In the genomic region with DNA sequence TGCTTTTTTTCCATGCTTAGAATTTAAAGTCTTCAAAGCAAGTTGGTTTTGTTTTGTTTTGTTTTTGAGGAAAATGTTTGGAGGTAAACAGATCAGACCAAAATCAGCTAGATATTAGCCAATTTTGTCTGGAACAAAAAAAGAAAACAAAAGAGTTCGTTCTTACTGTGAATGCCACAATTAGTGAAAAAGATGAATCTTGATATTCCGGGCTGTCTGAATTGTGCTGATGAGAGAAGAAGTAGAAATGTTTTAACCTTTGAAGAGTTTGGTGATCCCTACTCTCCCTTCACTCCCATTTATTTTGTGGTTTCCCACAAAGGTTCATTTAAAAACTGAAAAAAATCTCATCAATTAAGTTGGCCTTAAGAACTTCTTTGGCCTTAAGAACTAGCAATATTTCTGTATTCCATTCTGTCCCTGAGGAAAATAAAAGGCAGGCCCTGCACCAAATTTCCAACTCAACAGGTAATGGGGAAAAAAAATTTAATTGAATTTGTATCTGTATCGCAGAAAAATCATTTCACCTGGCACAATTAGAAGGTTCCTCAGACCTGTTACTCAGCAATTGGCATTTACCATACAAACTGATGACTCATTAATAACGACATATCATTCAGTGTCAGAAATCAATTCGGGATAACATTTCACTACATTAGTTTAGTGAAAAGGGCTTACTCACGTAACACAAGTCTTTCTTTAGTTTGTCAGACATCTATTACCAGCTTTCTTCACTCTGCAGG, we compare ENCODE assay signal across 8 cellular contexts. TPM values are rescaled to one million over a fixed set of nuclear protein-coding genes. Genes with fewer than 3 reads are reported as not detected.
A peak's percentile ranks its signal among the peaks of the same experiment; 100 is the strongest.
DNase-seq lines count a peak whose midpoint lies in the region; ATAC-seq, FAIRE-seq and TF ChIP-seq lines count a peak whose summit lies in the region.

No MANE protein-coding gene starts in this region.

- H3K9ac ChIP-seq in GM12878 (ENCODE audit: control insufficient read depth, insufficient read depth, low read length) (peak overlapping the region; percentile 35; the same call in 1 of the 2 replicates), mesendoderm (ENCODE audit: low read length) (no peak overlapping the region)

- H2BK120ac ChIP-seq in mesendoderm (ENCODE audit: low read depth, low read length) = no peak overlapping the region

- H3K27ac Mint-ChIP-seq in CD4-positive, alpha-beta memory T cell = peak overlapping the region; percentile 96 to 99 (median 97)

- no peaks in the 10 kb centered on the region for H4K20me1 ChIP-seq in GM12878 (ENCODE audit: control insufficient read depth, insufficient read depth)

- no peak for TF ChIP-seq POLR2A in GM12878 (IDR thresholded peaks at IDR 0.05; ENCODE audit: low read depth, low read length)

- no peak overlapping the region for H3K4ac ChIP-seq in mesendoderm (ENCODE audit: low read depth, low read length)

- SMC1A ChIA-PET in GM12878 (lab: Charles Lee; ENCODE audit: uncharacterized antibody, unreplicated experiment) = interaction anchor here (0.6 to 4.7 kb wide), 12 partner anchors 14 to 136 kb away, joined by 3 to 33 read pairs (median 6); partner anchors contain the start of genes CAPS2 and GLIPR1

- DNase-seq in CD4-positive, alpha-beta memory T cell = no peak
- DNase-seq in GM12878 (ENCODE audit: low read depth, low spot score) = no peak
- DNase-seq in mesendoderm = no peak
- DNase-seq in aorta = no peak
- no peak for DNase-seq in kidney glomerular epithelial cell (lab: John Stamatoyannopoulos, UW)
- DNase-seq in midbrain (lab: John Stamatoyannopoulos, UW) = no peak

- no peaks in the 10 kb centered on the region for H3K9me3 Mint-ChIP-seq in CD4-positive, alpha-beta memory T cell

- peak overlapping the region; percentile 100 for H2AFZ ChIP-seq in GM12878 (ENCODE audit: control insufficient read depth, low read depth, low read length)

- H3K27me3 ChIP-seq in CD4-positive, alpha-beta memory T cell (ENCODE audit: insufficient read depth, low read length) = no peaks in the 10 kb centered on the region
- H3K27me3 ChIP-seq in GM12878 (replicated peaks in 1 of 2; ENCODE audit: control insufficient read depth in 2 of 2, insufficient read depth in 2 of 2, low read length in 1 of 2) (no peaks in the 10 kb centered on the region), mesendoderm (ENCODE audit: insufficient read depth, low read length, poor library complexity) (no peaks in the 10 kb centered on the region), aorta (ENCODE audit: control insufficient read depth in 1 of 2, insufficient read depth in 2 of 2, low read length in 1 of 2) (no peaks in the 10 kb centered on the region)

- H3K36me3 Mint-ChIP-seq in CD4-positive, alpha-beta memory T cell = peaks cover 0 to 4% of the 10 kb centered on the region in 2 donors

- TF ChIP-seq RAD21 in GM12878 (IDR thresholded peaks at IDR 0.05; ENCODE audit: insufficient read depth, low read depth, low read length) = no peak

- TF ChIP-seq EP300 in GM12878 (IDR thresholded peaks at IDR 0.05; ENCODE audit: borderline replicate concordance in 1 of 2, control insufficient read depth in 1 of 2, low read depth in 2 of 2, low read length in 2 of 2) = no peak

- no peaks in the 10 kb centered on the region; the same call in 1 of the 2 replicates for H3K79me2 ChIP-seq in GM12878 (ENCODE audit: control insufficient read depth, insufficient read depth, low read length)
- H3K79me2 ChIP-seq in mesendoderm (ENCODE audit: control insufficient read depth, insufficient read depth, low read length) = no peaks in the 10 kb centered on the region

- H3K4me3 ChIP-seq in CD4-positive, alpha-beta memory T cell (ENCODE audit: low read length in 2 of 2) = peak overlapping the region in 1 of 2 donors; percentile 69
- H3K4me3 ChIP-seq in GM12878 = peak overlapping the region; percentile 51
- H3K4me3 ChIP-seq in mesendoderm (ENCODE audit: low read length) = no peak overlapping the region
- peak overlapping the region; percentile 62 to 64 for H3K4me3 ChIP-seq in aorta (ENCODE audit: low read length in 2 of 2)

- no peaks in the 10 kb centered on the region for H3K27me3 Mint-ChIP-seq in CD4-positive, alpha-beta memory T cell

- in situ Hi-C loops in GM12878 (cut with MboI) = no loop called here

- BruUV-seq in GM12878 (replicated peaks; lab: Mats Ljungman, UMichigan) = TSS peak; percentile 82

- H3K4me1 ChIP-seq in CD4-positive, alpha-beta memory T cell (ENCODE audit: insufficient read depth, low read length) = peaks cover 49% of the 10 kb centered on the region
- H3K4me1 ChIP-seq in GM12878 (ENCODE audit: control insufficient read depth, insufficient read depth, low read length) (peaks cover 7% of the 10 kb centered on the region), mesendoderm (ENCODE audit: control insufficient read depth, low read depth, low read length) (no peaks in the 10 kb centered on the region), aorta (ENCODE audit: control insufficient read depth in 1 of 2, insufficient read depth in 2 of 2, low read length in 2 of 2) (no peaks in the 10 kb centered on the region)

- RAD21 ChIA-PET in GM12878 (lab: Charles Lee; ENCODE audit: unreplicated experiment) = interaction anchor here (1.0 to 4.4 kb wide), 8 partner anchors 38 to 957 kb away, joined by 3 to 56 read pairs (median 10); partner anchors contain the start of genes CAPS2, GLIPR1 and GLIPR1L1

- FAIRE-seq in GM12878 (lab: Jason Lieb, UNC) = no peak

- intact Hi-C loops in CD4-positive, alpha-beta memory T cell (cut with micrococcal nuclease) = loop anchor here (1.0 to 5.0 kb wide), 7 partner anchors 47 to 1168 kb away; partner anchors contain the start of genes ATXN7L3B, GLIPR1, GLIPR1L1 and NAP1L1
- intact Hi-C loops in GM12878 (cut with micrococcal nuclease; ENCODE audit: unreplicated experiment) (loop anchor here (1.0 kb wide), 1 partner anchor 56 kb away; the partner anchor contains the start of gene GLIPR1L1), aorta (cut with DNase I) (loop anchor here (2.0 to 10.0 kb wide), 3 partner anchors 56 to 90 kb away; partner anchors contain the start of genes GLIPR1L1 (in 2 of the 2), CAPS2 (in 1 of the 2) and GLIPR1 (in 1 of the 2))

- POLR2A ChIA-PET in CD4-positive, alpha-beta memory T cell (lab: Charles Lee; ENCODE audit: partially characterized antibody) = interaction anchor here (0.8 to 4.4 kb wide), 11 partner anchors 9 to 694 kb away, joined by 3 to 106 read pairs (median 6); partner anchors contain the start of genes GLIPR1, KRR1, NAP1L1 and PHLDA1
- POLR2A ChIA-PET in GM12878 (lab: Charles Lee) = interaction anchor here (1.0 to 2.5 kb wide), 4 partner anchors 42 to 93 kb away, joined by 3 to 6 read pairs (median 5); partner anchors contain the start of gene GLIPR1

- no peak overlapping the region for H2BK5ac ChIP-seq in mesendoderm (ENCODE audit: low read length)

- H3K9me3 ChIP-seq in CD4-positive, alpha-beta memory T cell (ENCODE audit: control insufficient read depth in 1 of 2, low read length in 2 of 2) = no peaks in the 10 kb centered on the region
- H3K9me3 ChIP-seq in GM12878 (replicated peaks; ENCODE audit: control insufficient read depth, insufficient read depth, low read length) (no peaks in the 10 kb centered on the region; the same call in 2 of the 3 replicates), aorta (ENCODE audit: control insufficient read depth, low read length) (no peaks in the 10 kb centered on the region)

- ATAC-seq in HG02759 (IDR thresholded peaks at IDR 0.05; ENCODE audit: unreplicated experiment) (peak; percentile 5), GM12878 (no peak), aorta (ENCODE audit: low FRiP score) (no peak), GM21576 (IDR thresholded peaks at IDR 0.05; ENCODE audit: unreplicated experiment) (no peak)

- no peak for TF ChIP-seq CTCF in GM12878 (IDR thresholded peaks at IDR 0.05 in 2 of 3, conservative IDR thresholded peaks at IDR 0.05 in 1 of 3; ENCODE audit: control insufficient read depth in 2 of 3, extremely low read depth in 1 of 3, insufficient read depth in 1 of 3, low read depth in 3 of 3, low read length in 3 of 3)

- no peaks in the 10 kb centered on the region for H3K36me3 ChIP-seq in CD4-positive, alpha-beta memory T cell (ENCODE audit: insufficient read depth, low read length)
- H3K36me3 ChIP-seq in GM12878 (ENCODE audit: control insufficient read depth in 2 of 2, insufficient read depth in 2 of 2, low read length in 1 of 2) = no peaks in the 10 kb centered on the region
- no peaks in the 10 kb centered on the region for H3K36me3 ChIP-seq in mesendoderm (ENCODE audit: control insufficient read depth, insufficient read depth, low read length)
- H3K36me3 ChIP-seq in aorta (ENCODE audit: control insufficient read depth in 1 of 2, insufficient read depth in 2 of 2, low read length in 1 of 2) = no peaks in the 10 kb centered on the region

- no peak overlapping the region for H4K8ac ChIP-seq in mesendoderm (ENCODE audit: low read depth, low read length)

- H2BK15ac ChIP-seq in mesendoderm (replicated peaks; ENCODE audit: low read depth) = peak overlapping the region; percentile 57

- CTCF ChIA-PET in CD4-positive, alpha-beta memory T cell (lab: Charles Lee; ENCODE audit: partially characterized antibody) = interaction anchor here (1.0 to 4.9 kb wide), 15 partner anchors 9 to 117 kb away, joined by 3 to 87 read pairs (median 11); partner anchors contain the start of genes GLIPR1 and GLIPR1L1
- CTCF ChIA-PET in GM12878 (lab: Yijun Ruan, JAX) = interaction anchor here (0.8 to 5.5 kb wide), 14 partner anchors 10 to 121 kb away, joined by 4 to 58 read pairs (median 6); partner anchors contain the start of genes CAPS2, GLIPR1, GLIPR1L1 and KRR1

- peak overlapping the region; percentile 90 to 97 (median 93) for H3K4me3 Mint-ChIP-seq in CD4-positive, alpha-beta memory T cell

- no peak overlapping the region for H4K5ac ChIP-seq in mesendoderm (ENCODE audit: low read length)

- H3K23ac ChIP-seq in mesendoderm (ENCODE audit: low read length) = no peak overlapping the region

- H3K4me1 Mint-ChIP-seq in CD4-positive, alpha-beta memory T cell = peaks cover 33 to 64% (median 45%) of the 10 kb centered on the region in 4 donors

- no peaks in the 10 kb centered on the region for H3K79me1 ChIP-seq in mesendoderm (ENCODE audit: low read length)

- no peak overlapping the region for H3K18ac ChIP-seq in mesendoderm (ENCODE audit: low read length)

- 13% methylated on average over 6 of the region's 6 CpGs for WGBS in GM12878 (ENCODE audit: insufficient coverage, insufficient replicate concordance, low lambda C conversion rate, missing lambda C conversion rate)
- no CpG with 5 or more reads among the region's 6 CpGs for WGBS in mesendoderm (ENCODE audit: extremely low coverage, insufficient coverage, low lambda C conversion rate)
- 12 to 14% methylated on average over 6 of the region's 6 CpGs for WGBS in aorta, 2 donors

- no peak overlapping the region for H3K56ac ChIP-seq in mesendoderm (ENCODE audit: low read length)

- no peak overlapping the region for H2AK5ac ChIP-seq in mesendoderm (ENCODE audit: low read length)

- H3K4me2 ChIP-seq in GM12878 (ENCODE audit: control insufficient read depth, insufficient read depth) (peak overlapping the region; percentile 85), mesendoderm (ENCODE audit: low read length) (no peak overlapping the region)

- peak overlapping the region; percentile 74 for H3K27ac ChIP-seq in CD4-positive, alpha-beta memory T cell (ENCODE audit: low read depth, low read length)
- H3K27ac ChIP-seq in GM12878 (ENCODE audit: control insufficient read depth, insufficient read depth) (peak overlapping the region; percentile 91), mesendoderm (ENCODE audit: low read depth, low read length) (no peak overlapping the region), aorta (ENCODE audit: low read depth in 1 of 2, low read length in 2 of 2) (peak overlapping the region in 1 of 2 donors; percentile 57)

RNA-seq across cellular contexts. Expression of gene GLIPR1L2, which starts 0.6 kb away (rescaled TPM):
- total RNA-seq in CD4-positive, alpha-beta memory T cell = under 1 TPM; 0.47 to 0.55 TPM
- 1 to 10 TPM; 1.7 to 2.5 TPM for polyA plus RNA-seq in CD4-positive, alpha-beta memory T cell
- total RNA-seq in GM12878 (2013; cell fraction: nucleolus; rRNA removed) = 0.49 and 0.56 TPM in 2 replicates
- 0.06 and 0.38 TPM in 2 replicates for total RNA-seq in GM12878 (2014; rRNA removed)
- total RNA-seq in GM12878 (2014; rRNA removed; fragmentation: Illumina TruSeq; extraction: Trizol) = 0.09 and 0.18 TPM in 2 replicates
- not detected in 2 replicates for total RNA-seq in GM12878 (2021)
- polyA plus RNA-seq in GM12878 (2011; ENCODE audit: low read depth) = 0.12 TPM
- 0.15 and 0.24 TPM in 2 replicates for polyA plus RNA-seq in GM12878 (2011; rRNA removed)
- 0.07 and 0.12 TPM in 2 replicates for polyA plus RNA-seq in GM12878 (2011; cell fraction: cytosol; rRNA removed)
- 0.09 TPM in 1 of 2 replicates, not detected in the other for polyA plus RNA-seq in GM12878 (2011; cell fraction: nucleus; rRNA removed)
- 0.27 and 0.28 TPM in 2 replicates for polyA plus RNA-seq in GM12878 (2012)
- polyA plus RNA-seq in GM12878 (2014; fragmentation: Illumina TruSeq; extraction: Trizol) = 0.18 TPM in 1 of 2 replicates, not detected in the other
- polyA plus RNA-seq in GM12878 (2014; fragmentation: Nextera tagmentation; extraction: Ambion mirVana) = under 1 TPM in 1 of 2 experiments, not detected in 1; 0.04 TPM
- 0.06 TPM in 1 of 2 replicates, not detected in the other for polyA plus RNA-seq in GM12878 (2014; rRNA removed)
- under 1 TPM in 1 of 2 experiments, not detected in 1; 0.39 TPM for polyA plus RNA-seq in GM12878 (2016; fragmentation: Nextera tagmentation; extraction: Ambion mirVana)
- not detected in 2 replicates for polyA minus RNA-seq in GM12878 (2011; rRNA and poly(A)+ RNA removed)
- polyA minus RNA-seq in GM12878 (2011; cell fraction: cytosol; rRNA and poly(A)+ RNA removed) = not detected in 2 replicates
- 0.12 and 0.29 TPM in 2 replicates for polyA minus RNA-seq in GM12878 (2011; cell fraction: nucleus; rRNA and poly(A)+ RNA removed)
- 0.14 TPM for polyA plus RNA-seq in mesendoderm (2013, experiment 1 of 2)
- polyA plus RNA-seq in mesendoderm (2013, experiment 2 of 2) = 0.14 TPM
- total RNA-seq in aorta = 1 to 10 TPM in 1 of 2 donors, under 1 TPM in 1; 0.94 to 1.9 TPM
- polyA plus RNA-seq in aorta = 1 to 10 TPM in 1 of 2 donors, under 1 TPM in 1; 0.67 to 1.1 TPM

RNA-seq across cellular contexts. Expression of gene GLIPR1L1, which starts 55.9 kb away (rescaled TPM):
- total RNA-seq in CD4-positive, alpha-beta memory T cell = not detected
- polyA plus RNA-seq in CD4-positive, alpha-beta memory T cell = not detected
- not detected in 2 replicates for total RNA-seq in GM12878 (2013; cell fraction: nucleolus; rRNA removed)
- not detected in 2 replicates for total RNA-seq in GM12878 (2014; rRNA removed)
- not detected in 2 replicates for total RNA-seq in GM12878 (2014; rRNA removed; fragmentation: Illumina TruSeq; extraction: Trizol)
- not detected in 2 replicates for total RNA-seq in GM12878 (2021)
- not detected for polyA plus RNA-seq in GM12878 (2011; ENCODE audit: low read depth)
- not detected in 2 replicates for polyA plus RNA-seq in GM12878 (2011; rRNA removed)
- polyA plus RNA-seq in GM12878 (2011; cell fraction: cytosol; rRNA removed) = not detected in 2 replicates
- polyA plus RNA-seq in GM12878 (2011; cell fraction: nucleus; rRNA removed) = not detected in 2 replicates
- 0.35 TPM in 1 of 2 replicates, not detected in the other for polyA plus RNA-seq in GM12878 (2012)
- polyA plus RNA-seq in GM12878 (2014; fragmentation: Illumina TruSeq; extraction: Trizol) = not detected in 2 replicates
- under 1 TPM; 0.10 to 0.13 TPM for polyA plus RNA-seq in GM12878 (2014; fragmentation: Nextera tagmentation; extraction: Ambion mirVana)
- not detected in 2 replicates for polyA plus RNA-seq in GM12878 (2014; rRNA removed)
- polyA plus RNA-seq in GM12878 (2016; fragmentation: Nextera tagmentation; extraction: Ambion mirVana) = under 1 TPM in 1 of 2 experiments, not detected in 1; 0.47 TPM
- polyA minus RNA-seq in GM12878 (2011; rRNA and poly(A)+ RNA removed) = not detected in 2 replicates
- not detected in 2 replicates for polyA minus RNA-seq in GM12878 (2011; cell fraction: cytosol; rRNA and poly(A)+ RNA removed)
- polyA minus RNA-seq in GM12878 (2011; cell fraction: nucleus; rRNA and poly(A)+ RNA removed) = not detected in 2 replicates
- polyA plus RNA-seq in mesendoderm (2013, experiment 1 of 2) = 162 TPM
- 157 TPM for polyA plus RNA-seq in mesendoderm (2013, experiment 2 of 2)
- not detected for total RNA-seq in aorta
- not detected for polyA plus RNA-seq in aorta
